8 cellular contexts compared by ENCODE assay signal in genomic region chr6:29647927-29648642, GRCh38. TPM values are rescaled to one million over a fixed set of nuclear protein-coding genes. Genes with fewer than 3 reads are reported as not detected.
A peak's percentile ranks its signal among the peaks of the same experiment; 100 is the strongest.
DNase-seq lines count a peak whose midpoint lies in the region; ATAC-seq and TF ChIP-seq lines count a peak whose summit lies in the region.

No MANE protein-coding gene starts in this region.

- H3K4me2 ChIP-seq in KMS-11 = no peak overlapping the region

- intact Hi-C loops in left lung (cut with DNase I) = no loop called here

- ATAC-seq in left lung (peak; percentile 15), HG02623 (IDR thresholded peaks at IDR 0.05; ENCODE audit: unreplicated experiment) (no peak)

- H3K4me1 ChIP-seq in KMS-11 (ENCODE audit: low read depth, poor library complexity, severe bottlenecking) = peaks cover 7% of the 10 kb centered on the region
- H3K4me1 ChIP-seq in left lung = peaks cover 0 to 5% of the 10 kb centered on the region in 2 donors

- H3K36me3 ChIP-seq in KMS-11 (ENCODE audit: insufficient read depth) = no peaks in the 10 kb centered on the region
- no peaks in the 10 kb centered on the region for H3K36me3 ChIP-seq in left lung

- H3K9ac ChIP-seq in KMS-11 = no peak overlapping the region

- peak; percentile 33 for DNase-seq in DMS153 treated with DMSO at 0.1 percent for 48 hours (lab: John Stamatoyannopoulos, UW; ENCODE audit: unreplicated experiment)
- DNase-seq in left lung = no peak
- no peak for DNase-seq in activated CD8-positive, alpha-beta memory T cell treated with anti-CD3 and anti-CD28 coated beads for 24 hours
- no peak for DNase-seq in activated CD4-positive, alpha-beta T cell treated with anti-CD3 and anti-CD28 coated beads for 48 hours
- DNase-seq in C1 segment of cervical spinal cord (lab: John Stamatoyannopoulos, UW) = no peak

- no peaks in the 10 kb centered on the region for H3K9me3 ChIP-seq in left lung

- H3K27ac ChIP-seq in KMS-11 = no peak overlapping the region
- no peak overlapping the region for H3K27ac ChIP-seq in VCaP
- no peak overlapping the region for H3K27ac ChIP-seq in left lung

- H3K4me3 ChIP-seq in KMS-11 (IDR thresholded peaks at IDR 0.05; ENCODE audit: insufficient read depth, low read depth, low read length) (no peak overlapping the region), left lung (no peak overlapping the region)

- H2AFZ ChIP-seq in KMS-11 (ENCODE audit: low read depth) = no peak overlapping the region

- no peaks in the 10 kb centered on the region for H3K79me2 ChIP-seq in KMS-11 (ENCODE audit: insufficient read depth, low read depth)

- H3K27me3 ChIP-seq in KMS-11 (ENCODE audit: insufficient read depth, low read depth) = no peaks in the 10 kb centered on the region
- H3K27me3 ChIP-seq in left lung = no peaks in the 10 kb centered on the region

- H4K20me1 ChIP-seq in KMS-11 (ENCODE audit: insufficient read depth) = no peaks in the 10 kb centered on the region

- TF ChIP-seq CTCF in KMS-11 (conservative IDR thresholded peaks at IDR 0.05; ENCODE audit: low read depth, low read length) (peak; percentile 66), VCaP (conservative IDR thresholded peaks at IDR 0.05) (peak; percentile 84), left lung (IDR thresholded peaks at IDR 0.05) (peak; percentile 19 to 51)

RNA-seq across cellular contexts. Expression of gene MOG, which starts 8.8 kb away (rescaled TPM):
- not detected for total RNA-seq in left lung

RNA-seq across cellular contexts. Expression of gene GABBR1, which starts 15.1 kb away (rescaled TPM):
- total RNA-seq in left lung = 10 to 100 TPM; 25.0 to 32.0 TPM

RNA-seq across cellular contexts. Expression of gene ZFP57, which starts 32.9 kb away (rescaled TPM):
- total RNA-seq in left lung = not detected
